ENCODE assay signal across 1 cellular context in the genomic region with DNA sequence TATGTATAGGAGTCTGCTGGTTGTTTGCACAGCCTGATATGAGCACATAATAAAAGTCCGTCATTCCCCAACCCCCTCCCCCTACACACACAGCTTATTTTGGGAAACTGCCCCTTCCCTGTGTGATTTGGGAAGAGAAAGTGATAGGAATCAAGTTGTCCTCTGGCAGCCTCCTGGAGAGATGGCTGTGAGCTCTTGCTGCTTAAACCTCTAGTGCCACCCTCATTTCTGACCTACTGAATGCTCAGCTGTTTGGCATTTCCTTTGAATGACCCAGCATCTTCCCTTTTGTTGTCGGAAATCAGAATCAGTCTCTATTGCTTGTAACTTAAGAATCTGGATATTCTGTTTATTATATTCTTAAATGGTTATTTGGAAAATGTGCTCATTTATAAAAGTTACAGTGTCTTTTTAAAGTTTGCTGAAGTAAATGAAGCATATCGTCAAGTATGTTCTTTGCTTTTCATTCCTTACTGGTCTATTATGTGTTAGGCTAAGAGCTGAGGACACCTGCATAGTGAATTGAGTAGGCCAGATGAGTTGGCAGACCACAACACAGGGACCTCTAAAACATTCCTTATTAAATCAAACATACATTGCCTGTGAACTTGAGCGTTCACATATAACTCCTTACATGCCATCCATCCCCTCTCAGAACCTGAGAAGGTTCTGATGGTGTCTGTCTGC.
TF ChIP-seq lines count a peak whose summit lies in the region.

No MANE protein-coding gene starts in this region.

TF ChIP-seq in GM12878, 131 proteins besides CTCF, POLR2A, EP300 and RAD21 (continued from another document):
- TF ChIP-seq BCL3 (IDR thresholded peaks at IDR 0.05; ENCODE audit: borderline replicate concordance, insufficient read depth, low read depth, low read length, poor library complexity, severe bottlenecking) = no peak
- no peak for TF ChIP-seq IKZF2 (IDR thresholded peaks at IDR 0.05)
- no peak for TF ChIP-seq YY1 (IDR thresholded peaks at IDR 0.05; ENCODE audit: low read depth, low read length)
- no peak for TF ChIP-seq HDGF (IDR thresholded peaks at IDR 0.05)
- no peak for TF ChIP-seq ZBTB11 (CRISPR knock-in tag; IDR thresholded peaks at IDR 0.05)
- TF ChIP-seq RFX5 (IDR thresholded peaks at IDR 0.05; ENCODE audit: low read depth, low read length) = no peak
- TF ChIP-seq SUPT20H (IDR thresholded peaks at IDR 0.05; ENCODE audit: borderline replicate concordance, control insufficient read depth, low read depth, low read length) = no peak
- TF ChIP-seq NFXL1 (IDR thresholded peaks at IDR 0.05; ENCODE audit: borderline replicate concordance) = no peak
- TF ChIP-seq SIN3A (IDR thresholded peaks at IDR 0.05; ENCODE audit: low read depth, low read length) = no peak
- TF ChIP-seq RB1 (IDR thresholded peaks at IDR 0.05; ENCODE audit: borderline replicate concordance) = no peak
- no peak for TF ChIP-seq ZNF384 (IDR thresholded peaks at IDR 0.05; ENCODE audit: borderline replicate concordance, low read depth, low read length)
- no peak for TF ChIP-seq RCOR1 (conservative IDR thresholded peaks at IDR 0.05; ENCODE audit: low read depth, low read length)
- no peak for TF ChIP-seq MEF2A (IDR thresholded peaks at IDR 0.05; ENCODE audit: insufficient read depth, low read depth, low read length)
- TF ChIP-seq STAT3 (IDR thresholded peaks at IDR 0.05; ENCODE audit: low read depth, low read length) = no peak
- no peak for TF ChIP-seq CHD1 (IDR thresholded peaks at IDR 0.05; ENCODE audit: low read depth, low read length)
- no peak for TF ChIP-seq NFIC (IDR thresholded peaks at IDR 0.05; ENCODE audit: low read depth, low read length)
